16 cellular contexts compared by ENCODE assay signal in genomic region chr5:139578348-139578724, GRCh38. TPM values are rescaled to one million over a fixed set of nuclear protein-coding genes. Genes with fewer than 3 reads are reported as not detected.
DNase-seq lines count a peak whose midpoint lies in the region; ATAC-seq and TF ChIP-seq lines count a peak whose summit lies in the region.
"Had no signal": no experiment of that assay in that cellular context is flagged by ENCODE, and none has a peak within 500 bp of the region (broad histone marks: within the 10 kb centered on the region; RNA-seq: fewer than 3 reads in every experiment).

No MANE protein-coding gene starts in this region.

- no peak for DNase-seq in activated T-cell treated with anti-CD3 and anti-CD28 coated beads, Interleukin-2, amount 50 U/mL, for 72 hours
- DNase-seq in activated T-cell treated with anti-CD3 and anti-CD28 coated beads, Interleukin-2, amount 50 U/mL, for 1 hour: no peak
- DNase-seq in activated B cell treated with CpG ODN at 0.5 μM for 24 hours (no peak), endothelial cell (ENCODE audit: low spot score) (no peak), RKO (ENCODE audit: low spot score) (no peak), NCI-H1694 treated with DMSO at 0.1 percent for 48 hours (lab: John Stamatoyannopoulos, UW) (no peak)
- DNase-seq in stimulated activated effector memory CD8-positive, alpha-beta T cell treated with anti-CD3 and anti-CD28 coated beads, Interleukin-12 subunit alpha, Interleukin-12 subunit beta, amount 100 ng/mL, for 72 hours (ENCODE audit: low spot score in 2 of 2): no peak
- DNase-seq: activated effector memory CD4-positive, alpha-beta T cell treated with anti-CD3 and anti-CD28 coated beads, Interleukin-2, amount 50 U/mL, for 16 hours; IMR-90; kidney; NK-92 treated with Interleukin-12 subunit alpha and Interleukin-12 subunit beta, amount 100 ng/mL, for 24 hours; ovary; stimulated activated naive CD4-positive, alpha-beta T cell treated with Interleukin-2 at 50 U/mL for 16 hours had no signal

- CTCF ChIA-PET in activated B cell treated with CpG ODN at 0.5 μM for 24 hours (lab: Charles Lee): interaction anchor here (0.9 kb wide), 1 partner anchor 8 kb away, joined by 3 read pairs; no protein-coding TSS in a partner anchor

- no peaks in the 10 kb centered on the region for H3K27me3 Mint-ChIP-seq in activated T-cell treated with anti-CD3 and anti-CD28 coated beads, Interleukin-2, amount 50 U/mL, for 72 hours (ENCODE audit: low read depth)
- H3K27me3 Mint-ChIP-seq in activated B cell treated with CpG ODN at 0.5 μM for 24 hours (no peaks in the 10 kb centered on the region), endothelial cell (ENCODE audit: unreplicated experiment) (peaks cover 2% of the 10 kb centered on the region)

- ATAC-seq in activated T-cell treated with anti-CD3 and anti-CD28 coated beads, Interleukin-2, amount 50 U/mL, for 72 hours (replicated peaks in 1 of 2): no peak
- ATAC-seq in activated B cell treated with CpG ODN at 0.5 μM for 24 hours (ENCODE audit: low read depth): no peak
- no peak for ATAC-seq in stimulated activated effector memory CD8-positive, alpha-beta T cell treated with anti-CD3 and anti-CD28 coated beads, Interleukin-12 subunit alpha, Interleukin-12 subunit beta, amount 100 ng/mL, for 72 hours
- no peak for ATAC-seq in HG03521 (IDR thresholded peaks at IDR 0.05; ENCODE audit: unreplicated experiment)
- ATAC-seq: Right ventricle myocardium inferior had no signal

- peak overlapping the region; percentile 51 for H3K27ac Mint-ChIP-seq in activated T-cell treated with anti-CD3 and anti-CD28 coated beads, Interleukin-2, amount 50 U/mL, for 72 hours
- H3K27ac Mint-ChIP-seq in activated B cell treated with CpG ODN at 0.5 μM for 24 hours (peak overlapping the region; percentile 12), endothelial cell (ENCODE audit: unreplicated experiment) (peak overlapping the region; percentile 78)
- peak overlapping the region; percentile 56 for H3K27ac Mint-ChIP-seq in stimulated activated effector memory CD8-positive, alpha-beta T cell treated with anti-CD3 and anti-CD28 coated beads, Interleukin-12 subunit alpha, Interleukin-12 subunit beta, amount 100 ng/mL, for 72 hours
- H3K27ac Mint-ChIP-seq: mesothelial cell of epicardium had no signal

- intact Hi-C loops in activated B cell treated with CpG ODN at 0.5 μM for 24 hours (cut with micrococcal nuclease): no loop called here

- peak overlapping the region; percentile 22 to 37 for H3K4me3 Mint-ChIP-seq in activated T-cell treated with anti-CD3 and anti-CD28 coated beads, Interleukin-2, amount 50 U/mL, for 72 hours
- H3K4me3 Mint-ChIP-seq in activated B cell treated with CpG ODN at 0.5 μM for 24 hours (no peak overlapping the region), endothelial cell (ENCODE audit: unreplicated experiment) (peak overlapping the region; percentile 81)
- no peak overlapping the region for H3K4me3 Mint-ChIP-seq in stimulated activated effector memory CD8-positive, alpha-beta T cell treated with anti-CD3 and anti-CD28 coated beads, Interleukin-12 subunit alpha, Interleukin-12 subunit beta, amount 100 ng/mL, for 72 hours
- H3K4me3 Mint-ChIP-seq: mesothelial cell of epicardium had no signal

- no peaks in the 10 kb centered on the region for H3K9me3 Mint-ChIP-seq in activated T-cell treated with anti-CD3 and anti-CD28 coated beads, Interleukin-2, amount 50 U/mL, for 72 hours
- H3K9me3 Mint-ChIP-seq in activated B cell treated with CpG ODN at 0.5 μM for 24 hours (no peaks in the 10 kb centered on the region), endothelial cell (ENCODE audit: unreplicated experiment) (no peaks in the 10 kb centered on the region)
- no peaks in the 10 kb centered on the region for H3K9me3 Mint-ChIP-seq in stimulated activated effector memory CD8-positive, alpha-beta T cell treated with anti-CD3 and anti-CD28 coated beads, Interleukin-12 subunit alpha, Interleukin-12 subunit beta, amount 100 ng/mL, for 72 hours
- H3K9me3 Mint-ChIP-seq: mesothelial cell of epicardium had no signal

- no peak for TF ChIP-seq CTCF in activated B cell treated with CpG ODN at 0.5 μM for 24 hours (IDR thresholded peaks at IDR 0.05)
- TF ChIP-seq CTCF in endothelial cell (IDR thresholded peaks at IDR 0.05; ENCODE audit: unreplicated experiment): no peak

- peaks cover 0 to 6% of the 10 kb centered on the region in 2 donors for H3K36me3 Mint-ChIP-seq in activated T-cell treated with anti-CD3 and anti-CD28 coated beads, Interleukin-2, amount 50 U/mL, for 72 hours (ENCODE audit: insufficient read depth in 2 of 2)
- H3K36me3 Mint-ChIP-seq in activated B cell treated with CpG ODN at 0.5 μM for 24 hours (ENCODE audit: low read depth): peaks cover 36% of the 10 kb centered on the region
- peaks cover 6% of the 10 kb centered on the region for H3K36me3 Mint-ChIP-seq in endothelial cell (ENCODE audit: low read depth, unreplicated experiment)
- peaks cover 86% of the 10 kb centered on the region for H3K36me3 Mint-ChIP-seq in stimulated activated effector memory CD8-positive, alpha-beta T cell treated with anti-CD3 and anti-CD28 coated beads, Interleukin-12 subunit alpha, Interleukin-12 subunit beta, amount 100 ng/mL, for 72 hours

- POLR2A ChIA-PET in activated B cell treated with CpG ODN at 0.5 μM for 24 hours (lab: Charles Lee): interaction anchor here (0.8 to 2.6 kb wide), 2 partner anchors 16 to 17 kb away, joined by 3 to 8 read pairs; partner anchors contain the start of gene UBE2D2

- peaks cover 73% of the 10 kb centered on the region for H3K4me1 Mint-ChIP-seq in activated T-cell treated with anti-CD3 and anti-CD28 coated beads, Interleukin-2, amount 50 U/mL, for 72 hours (ENCODE audit: low read depth)
- H3K4me1 Mint-ChIP-seq in activated B cell treated with CpG ODN at 0.5 μM for 24 hours (peaks cover 77% of the 10 kb centered on the region), endothelial cell (ENCODE audit: unreplicated experiment) (peaks cover 30% of the 10 kb centered on the region)
- peaks cover 49% of the 10 kb centered on the region for H3K4me1 Mint-ChIP-seq in stimulated activated effector memory CD8-positive, alpha-beta T cell treated with anti-CD3 and anti-CD28 coated beads, Interleukin-12 subunit alpha, Interleukin-12 subunit beta, amount 100 ng/mL, for 72 hours

RNA-seq across cellular contexts. Expression of gene UBE2D2, which starts 17.2 kb away (rescaled TPM):
- total RNA-seq in activated T-cell treated with anti-CD3 and anti-CD28 coated beads, Interleukin-2, amount 50 U/mL, for 72 hours: 100 to 1,000 TPM; 315 to 342 TPM
- 152 and 172 TPM in 2 replicates for total RNA-seq in activated B cell treated with CpG ODN at 0.5 μM for 24 hours
- 214 TPM for total RNA-seq in endothelial cell (ENCODE audit: unreplicated experiment)

Comparison
In these comparisons a context has a peak if more than half of its experiments do, and no peak if none do; other contexts are left out.
1. H3K27ac Mint-ChIP-seq: peak in every context shown above with its lines; median percentile 78 in endothelial cell; 56 in stimulated activated effector memory CD8-positive, alpha-beta T cell treated with anti-CD3 and anti-CD28 coated beads, Interleukin-12 subunit alpha, Interleukin-12 subunit beta, amount 100 ng/mL, for 72 hours; 51 in activated T-cell treated with anti-CD3 and anti-CD28 coated beads, Interleukin-2, amount 50 U/mL, for 72 hours; 12 in activated B cell treated with CpG ODN at 0.5 μM for 24 hours.
2. H3K4me3 Mint-ChIP-seq: peak in activated T-cell treated with anti-CD3 and anti-CD28 coated beads, Interleukin-2, amount 50 U/mL, for 72 hours (2 of 2) and endothelial cell (single experiment); none in activated B cell treated with CpG ODN at 0.5 μM for 24 hours (single experiment) and stimulated activated effector memory CD8-positive, alpha-beta T cell treated with anti-CD3 and anti-CD28 coated beads, Interleukin-12 subunit alpha, Interleukin-12 subunit beta, amount 100 ng/mL, for 72 hours (single experiment).